29 cellular contexts compared by ENCODE assay signal in the genomic region with DNA sequence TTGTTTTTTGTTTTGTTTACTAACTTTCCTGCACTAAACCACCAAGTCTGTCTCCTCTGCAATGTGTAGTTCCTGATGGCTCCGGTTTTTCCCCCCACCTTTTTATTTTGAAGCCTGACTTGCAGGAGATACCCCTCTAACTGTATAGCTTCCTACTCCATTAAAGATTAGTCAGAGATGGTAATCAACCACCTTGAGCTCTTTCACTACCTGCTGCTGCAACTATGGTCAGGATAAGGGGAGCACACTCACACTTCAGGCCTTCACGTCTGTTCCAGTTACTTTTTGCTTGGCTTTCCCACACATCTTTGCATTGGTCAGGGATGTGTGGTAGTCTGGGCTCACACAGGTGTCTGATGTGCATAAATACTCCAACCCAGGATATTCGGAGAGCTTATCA.
DNase-seq lines count a peak whose midpoint lies in the region; ATAC-seq and TF ChIP-seq lines count a peak whose summit lies in the region.
"Had no signal": no experiment of that assay in that cellular context is flagged by ENCODE, and none has a peak within 500 bp of the region (broad histone marks: within the 10 kb centered on the region; RNA-seq: fewer than 3 reads in every experiment).

No MANE protein-coding gene starts in this region.

- no peak overlapping the region for H3K23ac ChIP-seq in trophoblast cell (ENCODE audit: low read length)

- H3K79me2 ChIP-seq in mammary epithelial cell (ENCODE audit: insufficient read depth, low read length) (no peaks in the 10 kb centered on the region), trophoblast cell (ENCODE audit: control insufficient read depth, insufficient read depth, low read length, poor library complexity) (no peaks in the 10 kb centered on the region)

- no peak overlapping the region for H3K4me3 ChIP-seq in mammary epithelial cell (replicated peaks in 1 of 3; ENCODE audit: insufficient read depth in 1 of 3, low read depth in 2 of 3, low read length in 3 of 3)
- no peak overlapping the region for H3K4me3 ChIP-seq in trophoblast cell (ENCODE audit: low read depth, low read length)
- H3K4me3 ChIP-seq: body of pancreas, left ventricle myocardium inferior, pancreas, SK-N-MC, skin epidermis had no signal

- WGBS in mammary epithelial cell (ENCODE audit: low coverage, missing lambda C conversion rate), result 83% methylated on average over 3 of the region's 3 CpGs
- WGBS in trophoblast cell (ENCODE audit: extremely low coverage, insufficient coverage, insufficient read length), result no CpG with 5 or more reads among the region's 3 CpGs

- H3K9me3 Mint-ChIP-seq in MCF 10A (ENCODE audit: unreplicated experiment), result no peaks in the 10 kb centered on the region
- no peaks in the 10 kb centered on the region for H3K9me3 Mint-ChIP-seq in central memory CD8-positive, alpha-beta T cell
- H3K9me3 Mint-ChIP-seq: activated CD4-positive, alpha-beta memory T cell treated with anti-CD3 and anti-CD28 coated beads for 36 hours; activated naive CD4-positive, alpha-beta T cell treated with anti-CD3 and anti-CD28 coated beads for 36 hours; T-helper 1 cell treated with Interleukin-12 subunit alpha and Interleukin-12 subunit beta and Interleukin-4 antibody, amounts not matched to agents 30 μg/mL and 1 μg/mL, for 36 hours had no signal

- H3K4me1 Mint-ChIP-seq in MCF 10A (ENCODE audit: insufficient read depth, unreplicated experiment), result peaks cover 6% of the 10 kb centered on the region
- peaks cover 17% of the 10 kb centered on the region for H3K4me1 Mint-ChIP-seq in central memory CD8-positive, alpha-beta T cell

- BruUV-seq in mammary epithelial cell (replicated peaks; lab: Mats Ljungman, UMichigan) (no TSS peak), MCF 10A (replicated peaks; lab: Mats Ljungman, UMichigan) (no TSS peak)

- dilution Hi-C loops in mammary epithelial cell (cut with HindIII; ENCODE audit: low sequenced_read_pairs), result loop anchor here (5.0 kb wide), 1 partner anchor 60 kb away; no protein-coding TSS in a partner anchor

- H3K9ac ChIP-seq in mammary epithelial cell (ENCODE audit: insufficient read depth, low read length) (no peak overlapping the region), trophoblast cell (ENCODE audit: low read length) (no peak overlapping the region)

- H2BK12ac ChIP-seq in trophoblast cell (ENCODE audit: low read length), result peak overlapping the region; percentile 6

- no peaks in the 10 kb centered on the region for H3K9me3 ChIP-seq in mammary epithelial cell (replicated peaks; ENCODE audit: insufficient read depth, low read length)
- no peaks in the 10 kb centered on the region for H3K9me3 ChIP-seq in trophoblast cell (ENCODE audit: insufficient read depth, low read depth, low read length)
- H3K9me3 ChIP-seq: body of pancreas, left ventricle myocardium inferior, pancreas had no signal

- no peak overlapping the region for H3K18ac ChIP-seq in trophoblast cell (ENCODE audit: low read length)

- peak overlapping the region; percentile 68 for H2BK120ac ChIP-seq in trophoblast cell (ENCODE audit: insufficient read depth, low read length, poor library complexity)

- no peak for ATAC-seq in central memory CD8-positive, alpha-beta T cell (replicated peaks; ENCODE audit: extremely low read depth, poor library complexity, severe bottlenecking)
- ATAC-seq in HG03045 (IDR thresholded peaks at IDR 0.05; ENCODE audit: unreplicated experiment) (no peak), GM19452 (IDR thresholded peaks at IDR 0.05; ENCODE audit: unreplicated experiment) (no peak)
- ATAC-seq: activated CD4-positive, CD25-positive, alpha-beta regulatory T cell treated with anti-CD3 and anti-CD28 coated beads, Interleukin-2, amount 50 U/mL, for 24 hours; body of pancreas; pancreas; stimulated activated naive B cell treated with anti-CD40 and anti-IgM and Interleukin-4, amounts not matched to agents 10 μg/mL and 1 μg/mL and 100 μg/mL, for 72 hours had no signal

- H3K4me3 Mint-ChIP-seq in MCF 10A (ENCODE audit: unreplicated experiment), result no peak overlapping the region
- H3K4me3 Mint-ChIP-seq in central memory CD8-positive, alpha-beta T cell, result no peak overlapping the region
- H3K4me3 Mint-ChIP-seq: activated CD4-positive, alpha-beta memory T cell treated with anti-CD3 and anti-CD28 coated beads for 36 hours; activated naive CD4-positive, alpha-beta T cell treated with anti-CD3 and anti-CD28 coated beads for 36 hours; stimulated activated naive B cell treated with anti-CD40 and anti-IgM and Interleukin-4, amounts not matched to agents 10 μg/mL and 1 μg/mL and 100 μg/mL, for 72 hours; T-helper 1 cell treated with Interleukin-12 subunit alpha and Interleukin-12 subunit beta and Interleukin-4 antibody, amounts not matched to agents 30 μg/mL and 1 μg/mL, for 36 hours had no signal

- peaks cover 16% of the 10 kb centered on the region for H3K79me1 ChIP-seq in trophoblast cell (ENCODE audit: low read length)

- H4K12ac ChIP-seq in trophoblast cell (ENCODE audit: low read depth, low read length), result no peak overlapping the region

- H2AK5ac ChIP-seq in trophoblast cell (ENCODE audit: low read length), result no peak overlapping the region

- intact Hi-C loops in mammary epithelial cell (cut with micrococcal nuclease), result no loop called here
- intact Hi-C loops in MCF 10A (cut with micrococcal nuclease), result no loop called here

- H3K4me2 ChIP-seq in mammary epithelial cell (ENCODE audit: insufficient read depth, low read depth, low read length) (no peak overlapping the region), trophoblast cell (ENCODE audit: low read length) (peak overlapping the region; percentile 5)

- H3K4ac ChIP-seq in trophoblast cell (ENCODE audit: low read depth, low read length), result no peak overlapping the region

- no peak overlapping the region for H3K27ac Mint-ChIP-seq in MCF 10A (ENCODE audit: low read depth, unreplicated experiment)
- H3K27ac Mint-ChIP-seq in central memory CD8-positive, alpha-beta T cell (ENCODE audit: low read depth), result peak overlapping the region; percentile 67
- H3K27ac Mint-ChIP-seq: activated CD4-positive, alpha-beta memory T cell treated with anti-CD3 and anti-CD28 coated beads for 36 hours; activated naive CD4-positive, alpha-beta T cell treated with anti-CD3 and anti-CD28 coated beads for 36 hours; stimulated activated naive B cell treated with anti-CD40 and anti-IgM and Interleukin-4, amounts not matched to agents 10 μg/mL and 1 μg/mL and 100 μg/mL, for 72 hours; T-helper 1 cell treated with Interleukin-12 subunit alpha and Interleukin-12 subunit beta and Interleukin-4 antibody, amounts not matched to agents 30 μg/mL and 1 μg/mL, for 36 hours had no signal

- no peaks in the 10 kb centered on the region for H3K27me3 ChIP-seq in mammary epithelial cell (ENCODE audit: insufficient read depth, low read length)
- no peaks in the 10 kb centered on the region for H3K27me3 ChIP-seq in trophoblast cell (ENCODE audit: insufficient read depth, low read length)
- H3K27me3 ChIP-seq: body of pancreas, pancreas had no signal

- H4K91ac ChIP-seq in trophoblast cell (ENCODE audit: low read depth, low read length), result peak overlapping the region; percentile 89

- in situ Hi-C loops in mammary epithelial cell (cut with MboI; ENCODE audit: low sequenced_read_pairs in 2 of 2), result loop anchor here in 1 of 2 donors (5.0 to 25.0 kb wide), 3 partner anchors 53 to 295 kb away; partner anchors contain the start of gene PSMB7

- H3K36me3 ChIP-seq in mammary epithelial cell (ENCODE audit: insufficient read depth, low read length) (no peaks in the 10 kb centered on the region), trophoblast cell (ENCODE audit: control insufficient read depth in 1 of 2, insufficient read depth in 2 of 2, low read length in 2 of 2) (peaks cover 10 to 12% of the 10 kb centered on the region in 2 experiments)
- H3K36me3 ChIP-seq: left ventricle myocardium inferior, pancreas had no signal

- POLR2A ChIA-PET in MCF 10A (lab: Yijun Ruan, JAX), result interaction anchor here (0.6 to 0.9 kb wide), 3 partner anchors 43 to 114 kb away, joined by 3 read pairs; no protein-coding TSS in a partner anchor

- no peak for TF ChIP-seq CTCF in mammary epithelial cell (conservative IDR thresholded peaks at IDR 0.05 in 1 of 2, IDR thresholded peaks at IDR 0.05 in 1 of 2; ENCODE audit: extremely low read depth in 1 of 2, insufficient read depth in 1 of 2, low read depth in 1 of 2, low read length in 2 of 2)
- TF ChIP-seq CTCF in MCF 10A (IDR thresholded peaks at IDR 0.05; ENCODE audit: unreplicated experiment), result no peak

- no peak overlapping the region for H2AFZ ChIP-seq in mammary epithelial cell (ENCODE audit: low read depth, low read length)
- no peak overlapping the region for H2AFZ ChIP-seq in trophoblast cell (ENCODE audit: insufficient read depth, low read length, poor library complexity)

- H3K27me3 Mint-ChIP-seq in MCF 10A (ENCODE audit: insufficient read depth, unreplicated experiment), result no peaks in the 10 kb centered on the region
- no peaks in the 10 kb centered on the region for H3K27me3 Mint-ChIP-seq in central memory CD8-positive, alpha-beta T cell

- H3K36me3 Mint-ChIP-seq in MCF 10A (ENCODE audit: insufficient read depth, unreplicated experiment), result no peaks in the 10 kb centered on the region
- peaks cover 3% of the 10 kb centered on the region for H3K36me3 Mint-ChIP-seq in central memory CD8-positive, alpha-beta T cell (ENCODE audit: insufficient read depth)
- H3K36me3 Mint-ChIP-seq: activated CD4-positive, alpha-beta memory T cell treated with anti-CD3 and anti-CD28 coated beads for 36 hours; stimulated activated naive B cell treated with anti-CD40 and anti-IgM and Interleukin-4, amounts not matched to agents 10 μg/mL and 1 μg/mL and 100 μg/mL, for 72 hours had no signal

- H4K8ac ChIP-seq in trophoblast cell (ENCODE audit: low read depth, low read length), result peak overlapping the region; percentile 14

- H3K4me1 ChIP-seq in mammary epithelial cell (ENCODE audit: insufficient read depth, low read length) (peaks cover 11% of the 10 kb centered on the region), trophoblast cell (ENCODE audit: control insufficient read depth in 1 of 2, insufficient read depth in 2 of 2, low read length in 2 of 2) (peaks cover 5 to 19% of the 10 kb centered on the region in 2 experiments)
- H3K4me1 ChIP-seq: pancreas had no signal

- H3K14ac ChIP-seq in trophoblast cell (ENCODE audit: low read length), result peak overlapping the region; percentile 8

- H4K20me1 ChIP-seq in mammary epithelial cell (ENCODE audit: insufficient read depth, low read length), result no peaks in the 10 kb centered on the region

- peak overlapping the region; percentile 51 for H2BK5ac ChIP-seq in trophoblast cell (ENCODE audit: low read depth, low read length, poor library complexity)

- CTCF ChIA-PET in mammary epithelial cell (lab: Charles Lee; ENCODE audit: low non-redundant PET) (interaction anchor here (0.6 kb wide), 1 partner anchor 57 kb away, joined by 3 read pairs; no protein-coding TSS in a partner anchor), MCF 10A (lab: Yijun Ruan, JAX) (interaction anchor here (0.6 to 7.4 kb wide), 5 partner anchors 11 to 155 kb away, joined by 3 to 228 read pairs (median 7); no protein-coding TSS in a partner anchor)

- DNase-seq in mammary epithelial cell (peak; percentile 18), MCF 10A (ENCODE audit: unreplicated experiment) (no peak), kidney tubule cell (ENCODE audit: low spot score) (peak; percentile 32), trophoblast cell (peak; percentile 42 to 61), NCI-H187 (lab: John Stamatoyannopoulos, UW) (no peak)
- no peak for DNase-seq in central memory CD8-positive, alpha-beta T cell (ENCODE audit: low spot score in 2 of 2)
- DNase-seq: activated CD4-positive, alpha-beta memory T cell treated with anti-CD3 and anti-CD28 coated beads for 36 hours; activated CD8-positive, alpha-beta memory T cell treated with anti-CD3 and anti-CD28 coated beads, Interleukin-2, amount 50 U/mL, for 4 hours; activated naive CD4-positive, alpha-beta T cell treated with anti-CD3 and anti-CD28 coated beads for 36 hours; body of pancreas; C1 segment of cervical spinal cord; cerebellar nuclear complex; COR-L47; hypothalamus; left ventricle myocardium inferior; NCI-H1105; NCI-H2029; NCI-H524 treated with DMSO at 0.1 percent for 48 hours; OCI-M1; pancreas; stimulated activated naive B cell treated with anti-CD40 and anti-IgM and Interleukin-4, amounts not matched to agents 10 μg/mL and 1 μg/mL and 100 μg/mL, for 72 hours; substantia nigra had no signal

- H3K27ac ChIP-seq in mammary epithelial cell (ENCODE audit: insufficient read depth, low read depth, low read length), result no peak overlapping the region
- peak overlapping the region; percentile 88 for H3K27ac ChIP-seq in trophoblast cell (ENCODE audit: low read depth, low read length)
- H3K27ac ChIP-seq: 22Rv1, body of pancreas, left ventricle myocardium inferior, pancreas, SK-N-MC, skin epidermis had no signal

Comparison
In these comparisons a context has a peak if more than half of its experiments do, and no peak if none do; other contexts are left out.
1. DNase-seq: peak in mammary epithelial cell (single experiment), kidney tubule cell (single experiment) and trophoblast cell (2 of 2); none in MCF 10A (single experiment), central memory CD8-positive, alpha-beta T cell (0 of 2) and NCI-H187 (0 of 2).